8 cellular contexts compared by ENCODE assay signal in the genomic region with DNA sequence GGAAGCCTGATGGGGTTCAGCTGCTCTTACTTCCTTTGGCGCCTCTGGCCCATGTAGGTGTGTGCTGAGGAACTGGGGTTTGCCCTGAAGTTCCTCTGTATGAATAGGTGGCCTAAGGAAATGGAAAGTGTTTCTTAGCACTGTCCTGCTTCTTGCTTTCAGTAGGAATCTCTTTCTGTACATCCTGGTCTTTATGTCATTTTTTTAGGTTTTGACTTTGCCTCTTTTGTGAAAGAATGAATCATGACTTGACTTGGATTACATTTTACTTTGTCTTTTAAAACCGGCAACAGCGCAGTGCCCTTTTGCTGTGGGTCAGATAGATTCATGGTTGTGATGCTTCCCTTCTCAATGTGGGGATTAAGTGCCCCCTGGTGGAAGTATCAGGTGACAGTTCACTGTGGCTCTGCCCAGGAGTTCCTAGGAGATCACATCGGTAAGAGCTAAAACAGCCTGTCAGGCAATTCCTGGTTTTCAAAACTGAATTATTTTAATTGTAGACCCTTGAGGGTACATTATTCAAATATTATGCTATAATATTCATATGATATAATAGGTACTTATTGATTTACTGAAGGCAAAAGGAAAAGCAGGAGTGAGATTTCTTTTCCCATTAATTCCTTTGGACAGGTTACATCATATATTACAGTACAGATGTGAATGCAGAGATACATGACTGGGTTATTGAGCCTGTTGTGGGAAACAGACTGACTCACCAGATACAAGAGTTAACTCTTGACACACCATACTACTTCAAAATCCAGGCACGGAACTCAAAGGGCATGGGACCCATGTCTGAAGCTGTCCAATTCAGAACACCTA.
DNase-seq lines count a peak whose midpoint lies in the region; ATAC-seq and TF ChIP-seq lines count a peak whose summit lies in the region.

No MANE protein-coding gene starts in this region.

- TF ChIP-seq CTCF in hepatocyte (IDR thresholded peaks at IDR 0.05; ENCODE audit: poor library complexity) = peak; percentile 75
- peak; percentile 21 to 79 (median 64) for TF ChIP-seq CTCF in sigmoid colon (IDR thresholded peaks at IDR 0.05)

- no peak for TF ChIP-seq POLR2A in sigmoid colon (IDR thresholded peaks at IDR 0.05)

- H3K4me3 ChIP-seq in SK-N-MC (no peak overlapping the region), hepatocyte (no peak overlapping the region), sigmoid colon (no peak overlapping the region)

- no peak for TF ChIP-seq EP300 in sigmoid colon (IDR thresholded peaks at IDR 0.05)

- intact Hi-C loops in sigmoid colon (cut with DNase I) = loop anchor here (2.0 to 5.0 kb wide), 3 partner anchors 33 to 491 kb away; a partner anchor contains a TSS

- 42% methylated on average over 5 of the region's 5 CpGs for WGBS in hepatocyte (ENCODE audit: low lambda C conversion rate, missing lambda C conversion rate)
- 33 to 43% methylated on average over 5 of the region's 5 CpGs for WGBS in sigmoid colon, 2 donors

- DNase-seq in NCI-H1436 (lab: John Stamatoyannopoulos, UW) (peak; percentile 30), NCI-H1436 treated with DMSO at 0.1 percent for 48 hours (lab: John Stamatoyannopoulos, UW) (no peak), LoVo (ENCODE audit: low spot score) (peak; percentile 54), SK-N-MC (ENCODE audit: low read depth, low spot score) (peak; percentile 20), anterior cingulate cortex (lab: John Stamatoyannopoulos, UW) (peak in 43 of 58 donors; percentile 1 to 62 (median 22)), hepatocyte (ENCODE audit: low spot score) (peak; percentile 77), sigmoid colon (peak; percentile 71)

- H3K27ac ChIP-seq in SK-N-MC (no peak overlapping the region), hepatocyte (no peak overlapping the region), sigmoid colon (no peak overlapping the region)

- no peaks in the 10 kb centered on the region for H3K9me2 ChIP-seq in hepatocyte (replicated peaks; ENCODE audit: insufficient read depth)

- H3K79me2 ChIP-seq in hepatocyte = no peaks in the 10 kb centered on the region

- H3K9me3 ChIP-seq in SK-N-MC (ENCODE audit: low read depth, low read length) (no peaks in the 10 kb centered on the region), hepatocyte (ENCODE audit: low read depth) (no peaks in the 10 kb centered on the region), sigmoid colon (no peaks in the 10 kb centered on the region)

- H2AFZ ChIP-seq in hepatocyte = no peak overlapping the region

- H3K4me1 ChIP-seq in hepatocyte (ENCODE audit: insufficient read depth) (peaks cover 12% of the 10 kb centered on the region), sigmoid colon (peaks cover 0 to 8% (median 3%) of the 10 kb centered on the region in 4 donors)

- no peaks in the 10 kb centered on the region for H4K20me1 ChIP-seq in hepatocyte (ENCODE audit: insufficient read depth, poor library complexity, severe bottlenecking)

- ATAC-seq in GM21526 (IDR thresholded peaks at IDR 0.05; ENCODE audit: low FRiP score, unreplicated experiment) = no peak

- no peak overlapping the region for H3K9ac ChIP-seq in SK-N-MC (ENCODE audit: insufficient read length)

- H3K36me3 ChIP-seq in SK-N-MC (ENCODE audit: insufficient read depth, low read length) = no peaks in the 10 kb centered on the region
- H3K36me3 ChIP-seq in hepatocyte (replicated peaks; ENCODE audit: insufficient read depth, low read depth) = no peaks in the 10 kb centered on the region
- H3K36me3 ChIP-seq in sigmoid colon = peaks cover 5 to 49% (median 8%) of the 10 kb centered on the region in 4 donors

- H3K4me2 ChIP-seq in hepatocyte = no peak overlapping the region

- H3K27me3 ChIP-seq in hepatocyte = no peaks in the 10 kb centered on the region
- no peaks in the 10 kb centered on the region for H3K27me3 ChIP-seq in sigmoid colon
